10 cellular contexts compared by ENCODE assay signal in the genomic region with DNA sequence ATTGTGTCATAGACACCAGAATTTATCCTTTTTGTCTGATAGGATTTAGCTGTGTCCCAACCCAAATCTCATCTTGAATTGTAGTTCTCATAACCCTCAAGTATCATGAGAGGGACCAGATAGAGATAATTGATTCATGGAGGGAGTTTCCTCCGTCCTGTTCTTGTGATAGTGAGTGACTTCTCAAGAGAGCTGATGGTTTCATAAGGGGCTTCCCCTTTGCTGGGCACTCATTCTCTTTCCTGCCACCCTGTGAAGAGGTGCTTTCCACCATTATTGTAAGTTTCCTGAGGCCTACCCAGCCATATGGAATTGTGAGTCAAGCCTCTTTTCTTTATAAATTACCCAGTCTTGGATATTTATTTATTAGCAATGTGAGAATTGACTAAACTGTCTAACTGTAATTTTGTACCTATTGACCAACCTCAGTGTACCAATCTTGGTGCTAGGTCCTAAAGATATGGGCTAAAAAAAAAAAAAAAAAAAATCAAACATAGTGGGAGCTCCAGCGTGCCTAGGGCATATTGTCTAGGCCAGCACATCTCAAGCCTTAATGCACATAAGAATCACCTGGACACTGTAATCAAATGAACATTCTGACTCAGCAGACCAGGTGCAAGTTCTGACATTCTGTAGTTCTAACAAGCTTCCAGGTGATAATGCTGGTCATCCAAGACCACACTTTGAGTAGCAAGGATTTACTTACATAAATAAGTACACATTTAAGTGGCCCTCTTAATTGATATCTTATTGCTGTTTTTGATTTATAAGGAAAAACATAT. TPM values are rescaled to one million over a fixed set of nuclear protein-coding genes. Genes with fewer than 3 reads are reported as not detected.
DNase-seq lines count a peak whose midpoint lies in the region; ATAC-seq lines count a peak whose summit lies in the region.
"Had no signal": no experiment of that assay in that cellular context is flagged by ENCODE, and none has a peak within 500 bp of the region (broad histone marks: within the 10 kb centered on the region; RNA-seq: fewer than 3 reads in every experiment).

No MANE protein-coding gene starts in this region.

- POLR2A ChIA-PET in activated CD4-positive, alpha-beta T cell treated with anti-CD3 and anti-CD28 coated beads, Interleukin-2, amount 10 ng/mL, durations not matched to agents 7 days and 5 days (lab: Charles Lee), result interaction anchor here (0.6 kb wide), 2 partner anchors 11 to 448 kb away, joined by 3 read pairs; no protein-coding TSS in a partner anchor

- peak; percentile 42 for DNase-seq in stimulated activated CD4-positive, alpha-beta T cell treated with anti-CD3 and anti-CD28 coated beads, Interleukin-1b, Interleukin-23, amount 100 ng/mL, for 48 hours
- DNase-seq in stimulated activated CD4-positive, alpha-beta T cell treated with anti-CD3 and anti-CD28 coated beads, Interleukin-2, amount 100 ng/mL, for 48 hours, result no peak
- DNase-seq in activated CD4-positive, alpha-beta T cell treated with anti-CD3 and anti-CD28 coated beads, Interleukin-2, amount 10 ng/mL, durations not matched to agents 7 days and 5 days, result no peak
- peak; percentile 34 for DNase-seq in stimulated activated naive B cell treated with anti-CD40 and anti-IgM and Interleukin-4, amounts not matched to agents 10 μg/mL and 1 μg/mL and 100 μg/mL, for 72 hours
- no peak for DNase-seq in OCI-M2 (lab: John Stamatoyannopoulos, UW; ENCODE audit: unreplicated experiment)
- no peak for DNase-seq in amniotic stem cell (lab: John Stamatoyannopoulos, UW)
- no peak for DNase-seq in effector CD4-positive, alpha-beta T cell
- DNase-seq: OCI-M1, small intestine had no signal

- peaks cover 27% of the 10 kb centered on the region for H3K4me1 Mint-ChIP-seq in activated CD4-positive, alpha-beta T cell treated with anti-CD3 and anti-CD28 coated beads, Interleukin-2, amount 10 ng/mL, durations not matched to agents 7 days and 5 days
- H3K4me1 Mint-ChIP-seq in stimulated activated naive B cell treated with anti-CD40 and anti-IgM and Interleukin-4, amounts not matched to agents 10 μg/mL and 1 μg/mL and 100 μg/mL, for 72 hours, result peaks cover 17 to 41% of the 10 kb centered on the region in 2 donors

- CTCF ChIA-PET in activated CD4-positive, alpha-beta T cell treated with anti-CD3 and anti-CD28 coated beads, Interleukin-2, amount 10 ng/mL, durations not matched to agents 7 days and 5 days (lab: Charles Lee), result interaction anchor here (0.9 to 1.0 kb wide), 2 partner anchors 14 to 26 kb away, joined by 3 read pairs; no protein-coding TSS in a partner anchor

- no peaks in the 10 kb centered on the region for H3K27me3 Mint-ChIP-seq in activated CD4-positive, alpha-beta T cell treated with anti-CD3 and anti-CD28 coated beads, Interleukin-2, amount 10 ng/mL, durations not matched to agents 7 days and 5 days
- no peaks in the 10 kb centered on the region for H3K27me3 Mint-ChIP-seq in stimulated activated naive B cell treated with anti-CD40 and anti-IgM and Interleukin-4, amounts not matched to agents 10 μg/mL and 1 μg/mL and 100 μg/mL, for 72 hours

- H3K9me3 Mint-ChIP-seq in activated CD4-positive, alpha-beta T cell treated with anti-CD3 and anti-CD28 coated beads, Interleukin-2, amount 10 ng/mL, durations not matched to agents 7 days and 5 days, result peaks cover 14% of the 10 kb centered on the region
- H3K9me3 Mint-ChIP-seq in stimulated activated naive B cell treated with anti-CD40 and anti-IgM and Interleukin-4, amounts not matched to agents 10 μg/mL and 1 μg/mL and 100 μg/mL, for 72 hours, result peaks cover 4 to 13% of the 10 kb centered on the region in 2 donors

- ATAC-seq in HG02870 (IDR thresholded peaks at IDR 0.05; ENCODE audit: unreplicated experiment), result peak; percentile 54
- peak; percentile 96 to 97 for ATAC-seq in stimulated activated naive B cell treated with anti-CD40 and anti-IgM and Interleukin-4, amounts not matched to agents 10 μg/mL and 1 μg/mL and 100 μg/mL, for 72 hours (replicated peaks)

- H3K36me3 Mint-ChIP-seq in activated CD4-positive, alpha-beta T cell treated with anti-CD3 and anti-CD28 coated beads, Interleukin-2, amount 10 ng/mL, durations not matched to agents 7 days and 5 days (ENCODE audit: low read depth), result peaks cover 73% of the 10 kb centered on the region
- peaks cover 36 to 55% of the 10 kb centered on the region in 2 donors for H3K36me3 Mint-ChIP-seq in stimulated activated naive B cell treated with anti-CD40 and anti-IgM and Interleukin-4, amounts not matched to agents 10 μg/mL and 1 μg/mL and 100 μg/mL, for 72 hours

- peak overlapping the region; percentile 65 for H3K27ac Mint-ChIP-seq in activated CD4-positive, alpha-beta T cell treated with anti-CD3 and anti-CD28 coated beads, Interleukin-2, amount 10 ng/mL, durations not matched to agents 7 days and 5 days
- H3K27ac Mint-ChIP-seq in stimulated activated naive B cell treated with anti-CD40 and anti-IgM and Interleukin-4, amounts not matched to agents 10 μg/mL and 1 μg/mL and 100 μg/mL, for 72 hours, result peak overlapping the region; percentile 81

- H3K4me3 Mint-ChIP-seq in activated CD4-positive, alpha-beta T cell treated with anti-CD3 and anti-CD28 coated beads, Interleukin-2, amount 10 ng/mL, durations not matched to agents 7 days and 5 days, result no peak overlapping the region
- H3K4me3 Mint-ChIP-seq in stimulated activated naive B cell treated with anti-CD40 and anti-IgM and Interleukin-4, amounts not matched to agents 10 μg/mL and 1 μg/mL and 100 μg/mL, for 72 hours, result peak overlapping the region in 1 of 2 donors; percentile 16

RNA-seq across cellular contexts. Expression of a gene that starts 30.5 kb away (rescaled TPM):
- total RNA-seq in activated CD4-positive, alpha-beta T cell treated with anti-CD3 and anti-CD28 coated beads, Interleukin-2, amount 10 ng/mL, durations not matched to agents 7 days and 5 days, result 10 to 100 TPM; 35.5 to 36.1 TPM

Comparison
In these comparisons a context has a peak if more than half of its experiments do, and no peak if none do; other contexts are left out.
1. DNase-seq: peak in stimulated activated CD4-positive, alpha-beta T cell treated with anti-CD3 and anti-CD28 coated beads, Interleukin-1b, Interleukin-23, amount 100 ng/mL, for 48 hours (single experiment) and stimulated activated naive B cell treated with anti-CD40 and anti-IgM and Interleukin-4, amounts not matched to agents 10 μg/mL and 1 μg/mL and 100 μg/mL, for 72 hours (single experiment); none in stimulated activated CD4-positive, alpha-beta T cell treated with anti-CD3 and anti-CD28 coated beads, Interleukin-2, amount 100 ng/mL, for 48 hours (0 of 2), activated CD4-positive, alpha-beta T cell treated with anti-CD3 and anti-CD28 coated beads, Interleukin-2, amount 10 ng/mL, durations not matched to agents 7 days and 5 days (single experiment), OCI-M2 (single experiment), amniotic stem cell (single experiment) and effector CD4-positive, alpha-beta T cell (single experiment).